1 cellular context compared by ENCODE assay signal in the genomic region with DNA sequence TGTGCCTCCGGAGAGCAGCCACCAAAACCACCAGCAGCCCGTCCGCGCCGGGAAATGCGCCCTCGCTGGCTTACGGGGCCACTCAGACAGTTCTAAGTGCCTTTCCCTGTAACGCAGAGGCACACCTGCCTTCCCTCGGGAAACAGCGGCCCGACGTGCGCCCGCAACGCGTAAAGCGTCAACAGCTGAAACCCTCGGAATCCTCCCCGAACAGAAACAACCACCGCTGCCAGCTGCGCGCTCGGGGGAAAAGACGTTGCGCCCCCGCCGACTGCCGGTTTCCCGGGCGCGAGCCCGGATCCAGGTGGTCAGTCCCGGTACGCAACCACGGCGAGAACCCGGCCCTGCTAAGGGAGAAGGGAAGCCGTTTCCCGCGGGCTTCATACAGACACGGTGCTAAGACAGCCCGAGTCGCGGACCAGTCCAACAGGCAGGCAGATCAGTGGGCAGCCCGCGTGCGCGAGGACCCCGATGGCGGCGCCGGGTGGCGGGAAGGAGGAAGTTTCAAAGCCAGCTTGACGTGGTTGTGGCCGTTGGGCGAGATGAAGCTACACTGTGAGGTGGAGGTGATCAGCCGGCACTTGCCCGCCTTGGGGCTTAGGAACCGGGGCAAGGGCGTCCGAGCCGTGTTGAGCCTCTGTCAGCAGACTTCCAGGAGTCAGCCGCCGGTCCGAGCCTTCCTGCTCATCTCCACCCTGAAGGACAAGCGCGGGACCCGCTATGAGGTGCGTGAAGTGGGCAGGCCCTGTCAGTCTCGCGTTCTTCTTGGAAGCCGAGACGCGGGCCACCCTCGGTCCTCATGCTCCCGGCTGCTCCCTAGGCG.
TF ChIP-seq lines count a peak whose summit lies in the region.

A gene with protein sequence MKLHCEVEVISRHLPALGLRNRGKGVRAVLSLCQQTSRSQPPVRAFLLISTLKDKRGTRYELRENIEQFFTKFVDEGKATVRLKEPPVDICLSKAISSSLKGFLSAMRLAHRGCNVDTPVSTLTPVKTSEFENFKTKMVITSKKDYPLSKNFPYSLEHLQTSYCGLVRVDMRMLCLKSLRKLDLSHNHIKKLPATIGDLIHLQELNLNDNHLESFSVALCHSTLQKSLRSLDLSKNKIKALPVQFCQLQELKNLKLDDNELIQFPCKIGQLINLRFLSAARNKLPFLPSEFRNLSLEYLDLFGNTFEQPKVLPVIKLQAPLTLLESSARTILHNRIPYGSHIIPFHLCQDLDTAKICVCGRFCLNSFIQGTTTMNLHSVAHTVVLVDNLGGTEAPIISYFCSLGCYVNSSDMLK (plus strand): TSS at position 462 of the 823 bp plus-strand sequence. CDS start 81 bp downstream, at position 543.

TF ChIP-seq in K562, 482 proteins besides CTCF, POLR2A, EP300 and RAD21 (continued from another document):
- no peak; the same call in 1 of the 2 replicates for TF ChIP-seq TCF3 (CRISPR knock-in tag; IDR thresholded peaks at IDR 0.05)
- peak; percentile 85 for TF ChIP-seq KDM5B (IDR thresholded peaks at IDR 0.05; ENCODE audit: insufficient replicate concordance, low read depth, low read length)
- TF ChIP-seq KDM2B (CRISPR knock-in tag; IDR thresholded peaks at IDR 0.05) = no peak
- TF ChIP-seq NCOA2 (IDR thresholded peaks at IDR 0.05; ENCODE audit: partially characterized antibody in 2 of 2) = peak in 1 of 2 experiments; percentile 96
- 0 out of 2 replicates have a peak, but pooled peaks have one; percentile 33 for TF ChIP-seq DIDO1 (tag; IDR thresholded peaks at IDR 0.05; ENCODE audit: low read depth)
- peak; percentile 90 for TF ChIP-seq HNRNPLL (IDR thresholded peaks at IDR 0.05; ENCODE audit: low read depth, low read length, poor library complexity, severe bottlenecking)
- TF ChIP-seq GABPA (tag; conservative IDR thresholded peaks at IDR 0.05; ENCODE audit: low read depth) = peak; percentile 26; the same call in 1 of the 2 replicates
- peak; percentile 50; the same call in 1 of the 2 replicates for TF ChIP-seq ZNF263 (CRISPR knock-in tag; IDR thresholded peaks at IDR 0.05; ENCODE audit: borderline replicate concordance)
- peak; percentile 85 for TF ChIP-seq TBP (optimal IDR thresholded peaks at IDR 0.05; ENCODE audit: low read depth, low read length)
- TF ChIP-seq, protein P1, sequence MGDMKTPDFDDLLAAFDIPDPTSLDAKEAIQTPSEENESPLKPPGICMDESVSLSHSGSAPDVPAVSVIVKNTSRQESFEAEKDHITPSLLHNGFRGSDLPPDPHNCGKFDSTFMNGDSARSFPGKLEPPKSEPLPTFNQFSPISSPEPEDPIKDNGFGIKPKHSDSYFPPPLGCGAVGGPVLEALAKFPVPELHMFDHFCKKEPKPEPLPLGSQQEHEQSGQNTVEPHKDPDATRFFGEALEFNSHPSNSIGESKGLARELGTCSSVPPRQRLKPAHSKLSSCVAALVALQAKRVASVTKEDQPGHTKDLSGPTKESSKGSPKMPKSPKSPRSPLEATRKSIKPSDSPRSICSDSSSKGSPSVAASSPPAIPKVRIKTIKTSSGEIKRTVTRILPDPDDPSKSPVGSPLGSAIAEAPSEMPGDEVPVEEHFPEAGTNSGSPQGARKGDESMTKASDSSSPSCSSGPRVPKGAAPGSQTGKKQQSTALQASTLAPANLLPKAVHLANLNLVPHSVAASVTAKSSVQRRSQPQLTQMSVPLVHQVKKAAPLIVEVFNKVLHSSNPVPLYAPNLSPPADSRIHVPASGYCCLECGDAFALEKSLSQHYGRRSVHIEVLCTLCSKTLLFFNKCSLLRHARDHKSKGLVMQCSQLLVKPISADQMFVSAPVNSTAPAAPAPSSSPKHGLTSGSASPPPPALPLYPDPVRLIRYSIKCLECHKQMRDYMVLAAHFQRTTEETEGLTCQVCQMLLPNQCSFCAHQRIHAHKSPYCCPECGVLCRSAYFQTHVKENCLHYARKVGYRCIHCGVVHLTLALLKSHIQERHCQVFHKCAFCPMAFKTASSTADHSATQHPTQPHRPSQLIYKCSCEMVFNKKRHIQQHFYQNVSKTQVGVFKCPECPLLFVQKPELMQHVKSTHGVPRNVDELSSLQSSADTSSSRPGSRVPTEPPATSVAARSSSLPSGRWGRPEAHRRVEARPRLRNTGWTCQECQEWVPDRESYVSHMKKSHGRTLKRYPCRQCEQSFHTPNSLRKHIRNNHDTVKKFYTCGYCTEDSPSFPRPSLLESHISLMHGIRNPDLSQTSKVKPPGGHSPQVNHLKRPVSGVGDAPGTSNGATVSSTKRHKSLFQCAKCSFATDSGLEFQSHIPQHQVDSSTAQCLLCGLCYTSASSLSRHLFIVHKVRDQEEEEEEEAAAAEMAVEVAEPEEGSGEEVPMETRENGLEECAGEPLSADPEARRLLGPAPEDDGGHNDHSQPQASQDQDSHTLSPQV (IDR thresholded peaks at IDR 0.05) = peak; percentile 46; the same call in 1 of the 2 replicates
- TF ChIP-seq CREB1 (IDR thresholded peaks at IDR 0.05) = peak; percentile 38
- TF ChIP-seq CREB1 (CRISPR knock-in tag; IDR thresholded peaks at IDR 0.05) = no peak
- TF ChIP-seq DACH1 (IDR thresholded peaks at IDR 0.05; ENCODE audit: partially characterized antibody) = peak; percentile 67
- peak in 1 of 2 experiments; percentile 17; a peak in 1 of 4 replicates for TF ChIP-seq TRIM24 (IDR thresholded peaks at IDR 0.05)
